ENCODE assay signal across 34 cellular contexts in the genomic region with DNA sequence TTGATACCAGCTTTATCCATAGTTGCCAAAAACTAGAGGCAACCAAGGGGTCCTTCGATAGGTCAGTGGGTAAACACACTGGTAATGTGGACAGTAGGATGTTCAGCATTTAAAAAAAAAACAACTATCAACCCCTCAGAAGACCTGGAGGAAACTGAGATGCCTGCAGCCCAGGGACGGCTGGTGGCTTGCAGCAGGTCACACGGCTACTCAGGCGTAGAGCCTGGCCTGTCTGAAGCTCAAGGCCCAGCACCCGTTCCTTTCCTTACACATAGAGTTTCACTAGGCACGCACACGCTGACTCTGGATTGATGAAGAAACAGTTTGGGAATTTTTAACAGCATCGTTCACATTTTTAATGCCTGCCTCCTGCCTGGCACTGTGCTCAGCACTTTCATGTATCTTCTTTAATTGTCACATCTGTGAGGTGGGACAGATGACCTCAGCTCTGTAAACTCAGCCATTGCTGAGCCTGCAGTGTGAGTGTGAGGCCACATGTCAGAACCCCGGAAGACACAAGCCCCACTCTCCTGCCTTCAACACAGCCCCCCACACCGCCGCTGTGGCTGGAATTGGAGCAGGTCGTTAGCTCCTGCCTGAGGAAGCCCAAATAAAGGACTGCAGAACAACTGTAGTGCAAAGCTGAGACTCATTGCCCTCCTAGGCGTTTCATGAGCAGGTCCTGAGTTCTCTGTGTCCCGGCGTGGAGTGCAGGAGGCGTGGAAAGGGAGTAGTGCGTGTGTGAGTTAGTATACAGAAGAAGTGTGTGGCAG. TPM values are rescaled to one million over a fixed set of nuclear protein-coding genes. Genes with fewer than 3 reads are reported as not detected.
DNase-seq lines count a peak whose midpoint lies in the region; ATAC-seq, FAIRE-seq and TF ChIP-seq lines count a peak whose summit lies in the region.
"Had no signal": no experiment of that assay in that cellular context is flagged by ENCODE, and none has a peak within 500 bp of the region (broad histone marks: within the 10 kb centered on the region; RNA-seq: fewer than 3 reads in every experiment).

No MANE protein-coding gene starts in this region.

- TF ChIP-seq EP300 in GM12878 (IDR thresholded peaks at IDR 0.05; ENCODE audit: borderline replicate concordance in 1 of 2, control insufficient read depth in 1 of 2, low read depth in 2 of 2, low read length in 2 of 2) = no peak
- no peak for TF ChIP-seq EP300 in neural cell (conservative IDR thresholded peaks at IDR 0.05; ENCODE audit: poor library complexity, severe bottlenecking)

- no peak overlapping the region for H3K9ac ChIP-seq in GM12878 (ENCODE audit: control insufficient read depth, insufficient read depth, low read length)
- H3K9ac ChIP-seq in neural cell (ENCODE audit: low read length) = no peak overlapping the region

- SMC1A ChIA-PET in GM12878 (lab: Charles Lee; ENCODE audit: uncharacterized antibody, unreplicated experiment) = interaction anchor here (0.7 to 1.4 kb wide), 3 partner anchors 15 to 232 kb away, joined by 3 to 4 read pairs (median 3); no protein-coding TSS in a partner anchor

- H3K79me2 ChIP-seq in GM12878 (ENCODE audit: control insufficient read depth, insufficient read depth, low read length) (no peaks in the 10 kb centered on the region), neural cell (replicated peaks; ENCODE audit: insufficient read depth, low read length) (no peaks in the 10 kb centered on the region)

- TF ChIP-seq POLR2A in GM12878 (IDR thresholded peaks at IDR 0.05; ENCODE audit: low read depth, low read length) = no peak

- H2AFZ ChIP-seq in GM12878 (ENCODE audit: control insufficient read depth, low read depth, low read length) (no peak overlapping the region), neural cell (ENCODE audit: low read depth, low read length) (no peak overlapping the region)

- H3K9me3 ChIP-seq in GM12878 (replicated peaks; ENCODE audit: control insufficient read depth, insufficient read depth, low read length) = no peaks in the 10 kb centered on the region; the same call in 2 of the 3 replicates
- no peaks in the 10 kb centered on the region for H3K9me3 ChIP-seq in neural cell (ENCODE audit: low read length)
- H3K9me3 ChIP-seq: prostate gland, sigmoid colon, thyroid gland, uterus had no signal

- H3K4me3 ChIP-seq in GM12878 (no peak overlapping the region), neural cell (ENCODE audit: low read length) (no peak overlapping the region)
- H3K4me3 ChIP-seq: prostate gland, sigmoid colon, thyroid gland, uterus had no signal

- peaks cover 80% of the 10 kb centered on the region for H3K36me3 Mint-ChIP-seq in activated T-cell treated with anti-CD3 and anti-CD28 coated beads, Interleukin-2, amount 50 U/mL, for 24 hours (ENCODE audit: low read depth)
- H3K36me3 Mint-ChIP-seq in activated T-cell treated with anti-CD3 and anti-CD28 coated beads, Interleukin-2, amount 50 U/mL, for 4 hours (ENCODE audit: insufficient read depth) = peaks cover 25% of the 10 kb centered on the region

- no peaks in the 10 kb centered on the region for H4K20me1 ChIP-seq in GM12878 (ENCODE audit: control insufficient read depth, insufficient read depth)
- no peaks in the 10 kb centered on the region for H4K20me1 ChIP-seq in neural cell (ENCODE audit: insufficient read depth)

- FAIRE-seq in GM12878 (lab: Jason Lieb, UNC) = no peak
- FAIRE-seq: bronchial epithelial cell had no signal

- 80% methylated on average over 17 of the region's 17 CpGs for WGBS in GM12878 (ENCODE audit: insufficient coverage, insufficient replicate concordance, low lambda C conversion rate, missing lambda C conversion rate)

- intact Hi-C loops in GM12878 (cut with micrococcal nuclease; ENCODE audit: unreplicated experiment) = no loop called here

- H3K9me2 ChIP-seq in neural cell (ENCODE audit: insufficient read depth, low read length) = no peaks in the 10 kb centered on the region

- DNase-seq in activated T-cell treated with anti-CD3 and anti-CD28 coated beads, Interleukin-2, amount 50 U/mL, for 24 hours = no peak
- no peak for DNase-seq in activated T-cell treated with anti-CD3 and anti-CD28 coated beads, Interleukin-2, amount 50 U/mL, for 4 hours
- DNase-seq in GM12878 (ENCODE audit: low read depth, low spot score) = no peak
- no peak for DNase-seq in HUDEP-2 (lab: John Stamatoyannopoulos, UW; ENCODE audit: unreplicated experiment in 76 of 76)
- no peak for DNase-seq in dedifferentiated amniotic fluid mesenchymal stem cell (ENCODE audit: extremely low spot score)
- DNase-seq: 8988T; activated CD4-positive, alpha-beta T cell treated with anti-CD3 and anti-CD28 coated beads, Interleukin-2, amount 50 U/mL, for 4 hours; activated CD8-positive, alpha-beta memory T cell treated with anti-CD3 and anti-CD28 coated beads, Interleukin-2, amount 10 ng/mL, durations not matched to agents 7 days and 5 days; activated naive CD4-positive, alpha-beta T cell treated with anti-CD3 and anti-CD28 coated beads for 36 hours; activated T-cell treated with anti-CD3 and anti-CD28 coated beads, Interleukin-2, amount 50 U/mL, for 72 hours; amygdala; CD4-positive, CD25-positive, alpha-beta regulatory T cell; cortex of kidney; DMS79 treated with DMSO at 0.1 percent for 48 hours; endodermal cell; GF-D8; head of caudate nucleus; NCI-H1694; NCI-H526; NK-92 treated with Interleukin-12 subunit alpha and Interleukin-12 subunit beta, amount 100 ng/mL, for 24 hours; occipital lobe; PC-3; sigmoid colon; stimulated activated CD4-positive, alpha-beta T cell treated with anti-CD3 and anti-CD28 coated beads, Interleukin-4, amount 100 ng/mL, for 1 hour; T-helper 2 cell; thyroid gland; uterus had no signal

- H3K36me3 ChIP-seq in GM12878 (ENCODE audit: control insufficient read depth in 2 of 2, insufficient read depth in 2 of 2, low read length in 1 of 2) = peaks cover 3 to 28% of the 10 kb centered on the region in 2 experiments
- peaks cover 12% of the 10 kb centered on the region for H3K36me3 ChIP-seq in neural cell (ENCODE audit: insufficient read depth, low read length)
- H3K36me3 ChIP-seq: prostate gland, uterus had no signal

- RAD21 ChIA-PET in GM12878 (lab: Charles Lee; ENCODE audit: unreplicated experiment) = interaction anchor here (0.8 to 1.3 kb wide), 2 partner anchors 42 to 232 kb away, joined by 3 to 5 read pairs; partner anchors contain the start of gene EIPR1

- H3K9me3 Mint-ChIP-seq in activated T-cell treated with anti-CD3 and anti-CD28 coated beads, Interleukin-2, amount 50 U/mL, for 24 hours = no peaks in the 10 kb centered on the region
- no peaks in the 10 kb centered on the region for H3K9me3 Mint-ChIP-seq in activated T-cell treated with anti-CD3 and anti-CD28 coated beads, Interleukin-2, amount 50 U/mL, for 4 hours
- H3K9me3 Mint-ChIP-seq: activated naive CD4-positive, alpha-beta T cell treated with anti-CD3 and anti-CD28 coated beads for 36 hours; activated T-cell treated with anti-CD3 and anti-CD28 coated beads, Interleukin-2, amount 50 U/mL, for 72 hours; CD4-positive, CD25-positive, alpha-beta regulatory T cell; endodermal cell had no signal

- H3K27me3 Mint-ChIP-seq in activated T-cell treated with anti-CD3 and anti-CD28 coated beads, Interleukin-2, amount 50 U/mL, for 24 hours = no peaks in the 10 kb centered on the region
- no peaks in the 10 kb centered on the region for H3K27me3 Mint-ChIP-seq in activated T-cell treated with anti-CD3 and anti-CD28 coated beads, Interleukin-2, amount 50 U/mL, for 4 hours (ENCODE audit: low read depth)
- H3K27me3 Mint-ChIP-seq: activated CD8-positive, alpha-beta memory T cell treated with anti-CD3 and anti-CD28 coated beads, Interleukin-2, amount 10 ng/mL, durations not matched to agents 7 days and 5 days; CD4-positive, CD25-positive, alpha-beta regulatory T cell had no signal

- H3K4me1 Mint-ChIP-seq in activated T-cell treated with anti-CD3 and anti-CD28 coated beads, Interleukin-2, amount 50 U/mL, for 24 hours (ENCODE audit: low read depth) = peaks cover 2% of the 10 kb centered on the region
- peaks cover 2% of the 10 kb centered on the region for H3K4me1 Mint-ChIP-seq in activated T-cell treated with anti-CD3 and anti-CD28 coated beads, Interleukin-2, amount 50 U/mL, for 4 hours (ENCODE audit: low read depth)
- H3K4me1 Mint-ChIP-seq: endodermal cell had no signal

- no peak for TF ChIP-seq RAD21 in GM12878 (IDR thresholded peaks at IDR 0.05; ENCODE audit: insufficient read depth, low read depth, low read length)
- TF ChIP-seq RAD21 in neural cell (conservative IDR thresholded peaks at IDR 0.05) = no peak

- H3K4me2 ChIP-seq in GM12878 (ENCODE audit: control insufficient read depth, insufficient read depth) (no peak overlapping the region), neural cell (ENCODE audit: low read length) (no peak overlapping the region)

- no peaks in the 10 kb centered on the region for H3K27me3 ChIP-seq in GM12878 (replicated peaks in 1 of 2; ENCODE audit: control insufficient read depth in 2 of 2, insufficient read depth in 2 of 2, low read length in 1 of 2)
- H3K27me3 ChIP-seq in neural cell (ENCODE audit: insufficient read depth, low read depth, low read length) = no peaks in the 10 kb centered on the region
- H3K27me3 ChIP-seq: sigmoid colon, thyroid gland, uterus had no signal

- ATAC-seq in activated T-cell treated with anti-CD3 and anti-CD28 coated beads, Interleukin-2, amount 50 U/mL, for 4 hours = no peak
- ATAC-seq in GM21390 (IDR thresholded peaks at IDR 0.05; ENCODE audit: unreplicated experiment) (peak; percentile 41), GM12878 (no peak), GM21447 (IDR thresholded peaks at IDR 0.05; ENCODE audit: unreplicated experiment) (no peak)
- ATAC-seq: activated CD4-positive, CD25-positive, alpha-beta regulatory T cell treated with anti-CD3 and anti-CD28 coated beads, Interleukin-2, amount 50 U/mL, for 24 hours; activated CD8-positive, alpha-beta memory T cell treated with anti-CD3 and anti-CD28 coated beads, Interleukin-2, amount 10 ng/mL, durations not matched to agents 7 days and 5 days; activated T-cell treated with anti-CD3 and anti-CD28 coated beads, Interleukin-2, amount 50 U/mL, for 72 hours; HCT116; PC-3 had no signal

- no TSS peak for BruUV-seq in GM12878 (replicated peaks; lab: Mats Ljungman, UMichigan)

- TF ChIP-seq CTCF in GM12878 (IDR thresholded peaks at IDR 0.05 in 2 of 3, conservative IDR thresholded peaks at IDR 0.05 in 1 of 3; ENCODE audit: control insufficient read depth in 2 of 3, extremely low read depth in 1 of 3, insufficient read depth in 1 of 3, low read depth in 3 of 3, low read length in 3 of 3) = no peak
- no peak for TF ChIP-seq CTCF in neural cell (IDR thresholded peaks at IDR 0.05; ENCODE audit: poor library complexity, severe bottlenecking)

- no peaks in the 10 kb centered on the region for H3F3A ChIP-seq in neural cell (ENCODE audit: insufficient read depth, low read length, poor library complexity, severe bottlenecking)

- H3K4me1 ChIP-seq in GM12878 (ENCODE audit: control insufficient read depth, insufficient read depth, low read length) = peaks cover 5% of the 10 kb centered on the region; the same call in 1 of the 2 replicates
- H3K4me1 ChIP-seq: prostate gland, thyroid gland, uterus had no signal

- in situ Hi-C loops in GM12878 (cut with MboI) = no loop called here

- H3K27ac ChIP-seq in GM12878 (ENCODE audit: control insufficient read depth, insufficient read depth) = peak overlapping the region; percentile 40; the same call in 1 of the 2 replicates
- H3K27ac ChIP-seq in neural cell (ENCODE audit: low read length) = peak overlapping the region; percentile 32
- H3K27ac ChIP-seq: prostate gland, thyroid gland, uterus had no signal

- peak overlapping the region; percentile 53 for H3K27ac Mint-ChIP-seq in activated T-cell treated with anti-CD3 and anti-CD28 coated beads, Interleukin-2, amount 50 U/mL, for 24 hours
- H3K27ac Mint-ChIP-seq: activated CD8-positive, alpha-beta memory T cell treated with anti-CD3 and anti-CD28 coated beads, Interleukin-2, amount 10 ng/mL, durations not matched to agents 7 days and 5 days; activated naive CD4-positive, alpha-beta T cell treated with anti-CD3 and anti-CD28 coated beads for 36 hours; activated T-cell treated with anti-CD3 and anti-CD28 coated beads, Interleukin-2, amount 50 U/mL, for 72 hours; CD4-positive, CD25-positive, alpha-beta regulatory T cell; endodermal cell had no signal

- POLR2A ChIA-PET in GM12878 (lab: Charles Lee) = no interaction called here

- CTCF ChIA-PET in GM12878 (lab: Yijun Ruan, JAX) = interaction anchor here (0.5 to 1.2 kb wide), 2 partner anchors 15 to 42 kb away, joined by 3 to 8 read pairs; no protein-coding TSS in a partner anchor

- no peak overlapping the region for H3K4me3 Mint-ChIP-seq in activated T-cell treated with anti-CD3 and anti-CD28 coated beads, Interleukin-2, amount 50 U/mL, for 24 hours
- no peak overlapping the region for H3K4me3 Mint-ChIP-seq in activated T-cell treated with anti-CD3 and anti-CD28 coated beads, Interleukin-2, amount 50 U/mL, for 4 hours
- H3K4me3 Mint-ChIP-seq: activated CD8-positive, alpha-beta memory T cell treated with anti-CD3 and anti-CD28 coated beads, Interleukin-2, amount 10 ng/mL, durations not matched to agents 7 days and 5 days; activated naive CD4-positive, alpha-beta T cell treated with anti-CD3 and anti-CD28 coated beads for 36 hours; activated T-cell treated with anti-CD3 and anti-CD28 coated beads, Interleukin-2, amount 50 U/mL, for 72 hours; CD4-positive, CD25-positive, alpha-beta regulatory T cell; endodermal cell had no signal

RNA-seq across cellular contexts. Expression of gene TRAPPC12, which starts 40.8 kb away (rescaled TPM):
- total RNA-seq in activated T-cell treated with anti-CD3 and anti-CD28 coated beads, Interleukin-2, amount 50 U/mL, for 4 hours = 10 to 100 TPM; 79.9 to 89.4 (median 84.5) TPM
- total RNA-seq in GM12878 (2013; cell fraction: nucleolus; rRNA removed) = 425 and 429 TPM in 2 replicates
- 38.8 and 48.0 TPM in 2 replicates for total RNA-seq in GM12878 (2014; rRNA removed)
- 33.9 and 35.9 TPM in 2 replicates for total RNA-seq in GM12878 (2014; rRNA removed; fragmentation: Illumina TruSeq; extraction: Trizol)
- total RNA-seq in GM12878 (2021) = 63.2 and 77.1 TPM in 2 replicates
- 44.7 TPM for polyA plus RNA-seq in GM12878 (2011; ENCODE audit: low read depth)
- polyA plus RNA-seq in GM12878 (2011; rRNA removed) = 22.3 and 46.4 TPM in 2 replicates
- 19.8 and 23.8 TPM in 2 replicates for polyA plus RNA-seq in GM12878 (2011; cell fraction: cytosol; rRNA removed)
- polyA plus RNA-seq in GM12878 (2011; cell fraction: nucleus; rRNA removed) = 174 and 205 TPM in 2 replicates
- 40.4 and 56.2 TPM in 2 replicates for polyA plus RNA-seq in GM12878 (2012)
- 17.2 and 38.1 TPM in 2 replicates for polyA plus RNA-seq in GM12878 (2014; fragmentation: Illumina TruSeq; extraction: Trizol)
- polyA plus RNA-seq in GM12878 (2014; fragmentation: Nextera tagmentation; extraction: Ambion mirVana) = 10 to 100 TPM in 1 of 2 experiments, 1 to 10 TPM in 1; 8.6 to 22.9 TPM
- 39.4 and 57.5 TPM in 2 replicates for polyA plus RNA-seq in GM12878 (2014; rRNA removed)
- 10 to 100 TPM; 30.2 to 36.7 TPM for polyA plus RNA-seq in GM12878 (2016; fragmentation: Nextera tagmentation; extraction: Ambion mirVana)
- 46.2 and 66.6 TPM in 2 replicates for polyA minus RNA-seq in GM12878 (2011; rRNA and poly(A)+ RNA removed)
- polyA minus RNA-seq in GM12878 (2011; cell fraction: cytosol; rRNA and poly(A)+ RNA removed) = 19.8 and 27.6 TPM in 2 replicates
- polyA minus RNA-seq in GM12878 (2011; cell fraction: nucleus; rRNA and poly(A)+ RNA removed) = 68.5 and 127 TPM in 2 replicates
- polyA plus RNA-seq in neural cell = 76.2 and 76.3 TPM in 2 replicates
- polyA minus RNA-seq in neural cell = 103 and 106 TPM in 2 replicates

RNA-seq across cellular contexts. Expression of gene EIPR1, which starts 42.6 kb away (rescaled TPM):
- 10 to 100 TPM; 36.3 to 39.5 (median 37.2) TPM for total RNA-seq in activated T-cell treated with anti-CD3 and anti-CD28 coated beads, Interleukin-2, amount 50 U/mL, for 4 hours
- total RNA-seq in GM12878 (2013; cell fraction: nucleolus; rRNA removed) = 59.2 and 63.8 TPM in 2 replicates
- total RNA-seq in GM12878 (2014; rRNA removed) (49.3 and 50.3 TPM in 2 replicates), GM12878 (2014; rRNA removed; fragmentation: Illumina TruSeq; extraction: Trizol) (29.7 and 34.5 TPM in 2 replicates), GM12878 (2021) (39.0 and 43.4 TPM in 2 replicates)
- 13.9 TPM for polyA plus RNA-seq in GM12878 (2011; ENCODE audit: low read depth)
- polyA plus RNA-seq in GM12878 (2011; rRNA removed) (40.5 and 61.2 TPM in 2 replicates), GM12878 (2014; fragmentation: Illumina TruSeq; extraction: Trizol) (22.3 and 34.9 TPM in 2 replicates), GM12878 (2014; fragmentation: Nextera tagmentation; extraction: Ambion mirVana) (10 to 100 TPM; 23.6 to 24.0 TPM), GM12878 (2014; rRNA removed) (43.6 and 48.9 TPM in 2 replicates), GM12878 (2016; fragmentation: Nextera tagmentation; extraction: Ambion mirVana) (10 to 100 TPM; 41.1 to 49.1 TPM), neural cell (138 and 147 TPM in 2 replicates)
- polyA plus RNA-seq in GM12878 (2011; cell fraction: cytosol; rRNA removed) = 78.9 and 84.0 TPM in 2 replicates
- 55.0 and 55.5 TPM in 2 replicates for polyA plus RNA-seq in GM12878 (2011; cell fraction: nucleus; rRNA removed)
- 26.1 and 30.8 TPM in 2 replicates for polyA plus RNA-seq in GM12878 (2012)
- polyA minus RNA-seq in GM12878 (2011; rRNA and poly(A)+ RNA removed) = 42.5 and 77.0 TPM in 2 replicates
- 21.8 and 27.0 TPM in 2 replicates for polyA minus RNA-seq in GM12878 (2011; cell fraction: cytosol; rRNA and poly(A)+ RNA removed)
- polyA minus RNA-seq in GM12878 (2011; cell fraction: nucleus; rRNA and poly(A)+ RNA removed) = 21.3 and 39.5 TPM in 2 replicates
- polyA minus RNA-seq in neural cell = 58.9 and 65.2 TPM in 2 replicates
